20 cellular contexts compared by ENCODE assay signal in the genomic region with DNA sequence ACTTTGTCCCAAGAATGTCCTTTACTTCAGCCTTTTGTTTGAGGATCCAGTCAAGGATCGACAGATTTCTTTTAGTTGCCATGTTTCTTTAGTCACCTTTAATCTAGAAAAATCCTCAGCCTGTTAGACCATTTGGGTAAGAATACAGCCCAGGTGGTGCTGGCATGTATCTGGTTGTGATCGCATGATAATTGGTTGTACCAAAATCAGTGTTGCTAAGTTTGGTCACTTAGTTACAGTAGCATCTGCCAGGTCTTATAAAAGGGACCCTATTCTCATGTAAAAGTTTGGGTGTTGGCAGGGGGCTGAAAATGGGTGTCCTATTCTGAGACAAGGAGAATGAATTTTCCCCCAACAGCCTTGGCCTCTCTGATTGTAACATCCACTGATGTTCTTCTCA.
DNase-seq lines count a peak whose midpoint lies in the region; ATAC-seq lines count a peak whose summit lies in the region.
"Had no signal": no experiment of that assay in that cellular context is flagged by ENCODE, and none has a peak within 500 bp of the region (broad histone marks: within the 10 kb centered on the region; RNA-seq: fewer than 3 reads in every experiment).

No MANE protein-coding gene starts in this region.

- ATAC-seq in CD4-positive, CD25-positive, alpha-beta regulatory T cell (ENCODE audit: low read depth in 2 of 2), result no peak
- ATAC-seq in naive thymus-derived CD4-positive, alpha-beta T cell, result no peak
- ATAC-seq in GM18867 (IDR thresholded peaks at IDR 0.05; ENCODE audit: unreplicated experiment), result no peak
- ATAC-seq: foreskin keratinocyte had no signal

- H3K4me1 ChIP-seq in CD4-positive, CD25-positive, alpha-beta regulatory T cell (ENCODE audit: control insufficient read depth, insufficient read depth, low read length, poor library complexity, severe bottlenecking), result peaks cover 36% of the 10 kb centered on the region
- H3K4me1 ChIP-seq in naive thymus-derived CD4-positive, alpha-beta T cell (ENCODE audit: control insufficient read depth in 2 of 2, insufficient read depth in 2 of 2, low read length in 2 of 2), result peaks cover 29 to 32% of the 10 kb centered on the region in 2 donors
- H3K4me1 ChIP-seq: breast epithelium, foreskin keratinocyte, vagina had no signal

- H3K36me3 ChIP-seq in CD4-positive, CD25-positive, alpha-beta regulatory T cell (ENCODE audit: control insufficient read depth, insufficient read depth, low read length), result no peaks in the 10 kb centered on the region
- no peaks in the 10 kb centered on the region for H3K36me3 ChIP-seq in naive thymus-derived CD4-positive, alpha-beta T cell (ENCODE audit: control insufficient read depth in 2 of 3, insufficient read depth in 3 of 3, low read length in 3 of 3)
- H3K36me3 ChIP-seq: breast epithelium, Peyer's patch, vagina had no signal

- CTCF ChIA-PET in activated CD4-positive, alpha-beta memory T cell treated with anti-CD3 and anti-CD28 coated beads, Interleukin-2, amount 10 ng/mL, durations not matched to agents 7 days and 5 days (lab: Charles Lee), result interaction anchor here (1.1 to 2.2 kb wide), 6 partner anchors 8 to 164 kb away, joined by 3 to 7 read pairs (median 6); no protein-coding TSS in a partner anchor
- CTCF ChIA-PET in naive thymus-derived CD4-positive, alpha-beta T cell (lab: Charles Lee), result interaction anchor here (1.6 to 18.0 kb wide), 3 partner anchors 30 to 126 kb away, joined by 4 to 224 read pairs (median 10); no protein-coding TSS in a partner anchor

- POLR2A ChIA-PET in activated CD4-positive, alpha-beta memory T cell treated with anti-CD3 and anti-CD28 coated beads, Interleukin-2, amount 10 ng/mL, durations not matched to agents 7 days and 5 days (lab: Charles Lee), result interaction anchor here (1.0 to 2.6 kb wide), 6 partner anchors 8 to 198 kb away, joined by 3 to 13 read pairs (median 5); a partner anchor contains a TSS
- POLR2A ChIA-PET in naive thymus-derived CD4-positive, alpha-beta T cell (lab: Charles Lee), result interaction anchor here (1.0 to 4.6 kb wide), 6 partner anchors 9 to 67 kb away, joined by 3 to 26 read pairs (median 14); no protein-coding TSS in a partner anchor

- no peak for DNase-seq in activated CD4-positive, alpha-beta T cell treated with anti-CD3 and anti-CD28 coated beads, Interleukin-2, amount 10 ng/mL, durations not matched to agents 24 days and 14 days
- no peak for DNase-seq in activated CD4-positive, alpha-beta T cell treated with anti-CD3 and anti-CD28 coated beads for 48 hours
- no peak for DNase-seq in CD4-positive, CD25-positive, alpha-beta regulatory T cell
- no peak for DNase-seq in activated CD4-positive, alpha-beta memory T cell treated with anti-CD3 and anti-CD28 coated beads, Interleukin-2, amount 10 ng/mL, durations not matched to agents 7 days and 5 days
- no peak for DNase-seq in naive thymus-derived CD4-positive, alpha-beta T cell
- DNase-seq in G401 (ENCODE audit: low spot score) (no peak), GOT3 (lab: John Stamatoyannopoulos, UW) (no peak)
- DNase-seq: activated CD4-positive, alpha-beta T cell treated with anti-CD3 and anti-CD28 coated beads for 1 hour; dermis blood vessel endothelial cell; foreskin keratinocyte; NCI-H1694; Peyer's patch; stimulated activated CD4-positive, alpha-beta T cell treated with anti-CD3 and anti-CD28 coated beads, Interleukin-12 subunit alpha, Interleukin-12 subunit beta, amount 100 ng/mL, for 4 hours; stimulated activated CD8-positive, alpha-beta memory T cell treated with anti-CD3 and anti-CD28 coated beads, Interleukin-4, amount 100 ng/mL, for 48 hours; T1000 had no signal

- in situ Hi-C loops in G401 (cut with HindIII; ENCODE audit: low sequenced_read_pairs), result no loop called here

- peak overlapping the region; percentile 75 for H3K27ac ChIP-seq in CD4-positive, CD25-positive, alpha-beta regulatory T cell (ENCODE audit: insufficient read depth, low read length, poor library complexity, severe bottlenecking)
- peak overlapping the region; percentile 66 for H3K27ac ChIP-seq in naive thymus-derived CD4-positive, alpha-beta T cell (ENCODE audit: low read depth, low read length)
- H3K27ac ChIP-seq: C4-2B, foreskin keratinocyte, HL-60, vagina had no signal

- H3K4me3 Mint-ChIP-seq in activated CD4-positive, alpha-beta T cell treated with anti-CD3 and anti-CD28 coated beads, Interleukin-2, amount 10 ng/mL, durations not matched to agents 24 days and 14 days, result peak overlapping the region; percentile 31
- H3K4me3 Mint-ChIP-seq in CD4-positive, CD25-positive, alpha-beta regulatory T cell, result peak overlapping the region in 1 of 4 donors; percentile 21
- no peak overlapping the region for H3K4me3 Mint-ChIP-seq in activated CD4-positive, alpha-beta memory T cell treated with anti-CD3 and anti-CD28 coated beads, Interleukin-2, amount 10 ng/mL, durations not matched to agents 7 days and 5 days
- peak overlapping the region in 7 of 10 donors; percentile 13 to 88 (median 49) for H3K4me3 Mint-ChIP-seq in naive thymus-derived CD4-positive, alpha-beta T cell

- H3K9me3 ChIP-seq in CD4-positive, CD25-positive, alpha-beta regulatory T cell (ENCODE audit: control insufficient read depth in 2 of 2, low read length in 2 of 2), result no peaks in the 10 kb centered on the region
- no peaks in the 10 kb centered on the region for H3K9me3 ChIP-seq in naive thymus-derived CD4-positive, alpha-beta T cell (ENCODE audit: control insufficient read depth in 2 of 3, low read length in 3 of 3)
- H3K9me3 ChIP-seq: breast epithelium, Peyer's patch, vagina had no signal

- H3K27ac Mint-ChIP-seq in activated CD4-positive, alpha-beta T cell treated with anti-CD3 and anti-CD28 coated beads, Interleukin-2, amount 10 ng/mL, durations not matched to agents 24 days and 14 days, result peak overlapping the region; percentile 73
- H3K27ac Mint-ChIP-seq in CD4-positive, CD25-positive, alpha-beta regulatory T cell, result peak overlapping the region; percentile 49 to 99 (median 93)
- H3K27ac Mint-ChIP-seq in activated CD4-positive, alpha-beta memory T cell treated with anti-CD3 and anti-CD28 coated beads, Interleukin-2, amount 10 ng/mL, durations not matched to agents 7 days and 5 days, result peak overlapping the region; percentile 52
- peak overlapping the region; percentile 45 to 99 (median 84) for H3K27ac Mint-ChIP-seq in naive thymus-derived CD4-positive, alpha-beta T cell

- intact Hi-C loops in activated CD4-positive, alpha-beta T cell treated with anti-CD3 and anti-CD28 coated beads, Interleukin-2, amount 10 ng/mL, durations not matched to agents 24 days and 14 days (cut with micrococcal nuclease), result loop anchor here (1.0 kb wide), 1 partner anchor 10 kb away; no protein-coding TSS in a partner anchor
- intact Hi-C loops in naive thymus-derived CD4-positive, alpha-beta T cell (cut with micrococcal nuclease), result loop anchor here (1.0 to 10.0 kb wide), 8 partner anchors 9 to 769 kb away; a partner anchor contains a TSS

- H3K9me3 Mint-ChIP-seq in activated CD4-positive, alpha-beta T cell treated with anti-CD3 and anti-CD28 coated beads, Interleukin-2, amount 10 ng/mL, durations not matched to agents 24 days and 14 days, result peaks cover 12% of the 10 kb centered on the region
- peaks cover 0 to 2% (median 0%) of the 10 kb centered on the region in 7 donors for H3K9me3 Mint-ChIP-seq in CD4-positive, CD25-positive, alpha-beta regulatory T cell
- peaks cover 5% of the 10 kb centered on the region for H3K9me3 Mint-ChIP-seq in activated CD4-positive, alpha-beta memory T cell treated with anti-CD3 and anti-CD28 coated beads, Interleukin-2, amount 10 ng/mL, durations not matched to agents 7 days and 5 days
- peaks cover 0 to 13% (median 0%) of the 10 kb centered on the region in 11 donors for H3K9me3 Mint-ChIP-seq in naive thymus-derived CD4-positive, alpha-beta T cell

- H3K4me3 ChIP-seq in CD4-positive, CD25-positive, alpha-beta regulatory T cell (ENCODE audit: low read depth, low read length), result no peak overlapping the region
- H3K4me3 ChIP-seq in naive thymus-derived CD4-positive, alpha-beta T cell (ENCODE audit: low read length), result no peak overlapping the region
- H3K4me3 ChIP-seq: breast epithelium, Peyer's patch, vagina had no signal

- peaks cover 61% of the 10 kb centered on the region for H3K4me1 Mint-ChIP-seq in activated CD4-positive, alpha-beta T cell treated with anti-CD3 and anti-CD28 coated beads, Interleukin-2, amount 10 ng/mL, durations not matched to agents 24 days and 14 days
- peaks cover 20 to 60% (median 46%) of the 10 kb centered on the region in 4 donors for H3K4me1 Mint-ChIP-seq in CD4-positive, CD25-positive, alpha-beta regulatory T cell
- peaks cover 40% of the 10 kb centered on the region for H3K4me1 Mint-ChIP-seq in activated CD4-positive, alpha-beta memory T cell treated with anti-CD3 and anti-CD28 coated beads, Interleukin-2, amount 10 ng/mL, durations not matched to agents 7 days and 5 days
- H3K4me1 Mint-ChIP-seq in naive thymus-derived CD4-positive, alpha-beta T cell, result peaks cover 23 to 78% (median 66%) of the 10 kb centered on the region in 7 donors

- H3K27me3 ChIP-seq in CD4-positive, CD25-positive, alpha-beta regulatory T cell (ENCODE audit: control insufficient read depth, insufficient read depth, low read length), result no peaks in the 10 kb centered on the region
- no peaks in the 10 kb centered on the region for H3K27me3 ChIP-seq in naive thymus-derived CD4-positive, alpha-beta T cell (ENCODE audit: control insufficient read depth in 2 of 2, insufficient read depth in 2 of 2, low read length in 2 of 2)
- H3K27me3 ChIP-seq: breast epithelium, foreskin keratinocyte, Peyer's patch, vagina had no signal

- H3K36me3 Mint-ChIP-seq in activated CD4-positive, alpha-beta T cell treated with anti-CD3 and anti-CD28 coated beads, Interleukin-2, amount 10 ng/mL, durations not matched to agents 24 days and 14 days (ENCODE audit: low read depth), result peaks cover 11% of the 10 kb centered on the region
- H3K36me3 Mint-ChIP-seq in CD4-positive, CD25-positive, alpha-beta regulatory T cell, result peaks cover 8% of the 10 kb centered on the region
- H3K36me3 Mint-ChIP-seq in activated CD4-positive, alpha-beta memory T cell treated with anti-CD3 and anti-CD28 coated beads, Interleukin-2, amount 10 ng/mL, durations not matched to agents 7 days and 5 days (ENCODE audit: low read depth), result peaks cover 7% of the 10 kb centered on the region
- peaks cover 4 to 39% (median 7%) of the 10 kb centered on the region in 5 donors for H3K36me3 Mint-ChIP-seq in naive thymus-derived CD4-positive, alpha-beta T cell

- H3K27me3 Mint-ChIP-seq in activated CD4-positive, alpha-beta T cell treated with anti-CD3 and anti-CD28 coated beads, Interleukin-2, amount 10 ng/mL, durations not matched to agents 24 days and 14 days, result no peaks in the 10 kb centered on the region
- no peaks in the 10 kb centered on the region for H3K27me3 Mint-ChIP-seq in CD4-positive, CD25-positive, alpha-beta regulatory T cell
- H3K27me3 Mint-ChIP-seq in activated CD4-positive, alpha-beta memory T cell treated with anti-CD3 and anti-CD28 coated beads, Interleukin-2, amount 10 ng/mL, durations not matched to agents 7 days and 5 days, result no peaks in the 10 kb centered on the region
- H3K27me3 Mint-ChIP-seq in naive thymus-derived CD4-positive, alpha-beta T cell, result no peaks in the 10 kb centered on the region
